In the genomic region with DNA sequence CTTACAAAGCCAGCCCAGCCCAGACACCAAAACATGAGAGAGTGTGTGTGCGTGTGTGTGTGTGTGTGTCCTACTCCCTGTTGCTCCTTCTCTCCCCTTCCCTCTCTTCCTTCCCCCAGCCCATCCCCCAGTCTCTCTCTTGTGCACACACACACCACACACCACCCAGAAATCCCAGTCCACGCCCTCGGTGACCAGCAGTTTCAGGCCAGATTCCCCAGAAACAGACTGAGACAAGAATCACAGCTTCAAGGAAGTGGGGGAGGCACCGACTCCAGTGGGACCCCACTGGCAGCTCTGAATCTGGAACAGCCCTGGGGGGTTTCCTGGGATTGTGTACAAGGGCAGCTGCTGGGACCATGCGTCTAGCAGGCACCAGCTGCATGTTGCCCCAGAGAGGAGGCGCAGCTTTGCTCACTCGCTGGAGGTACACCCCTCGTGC, we compare ENCODE assay signal across 12 cellular contexts.
A peak's percentile ranks its signal among the peaks of the same experiment; 100 is the strongest.
DNase-seq lines count a peak whose midpoint lies in the region; ATAC-seq and TF ChIP-seq lines count a peak whose summit lies in the region.
"Had no signal": no experiment of that assay in that cellular context is flagged by ENCODE, and none has a peak within 500 bp of the region (broad histone marks: within the 10 kb centered on the region; RNA-seq: fewer than 3 reads in every experiment).

No MANE protein-coding gene starts in this region.

- H2BK5ac ChIP-seq in neuronal stem cell (ENCODE audit: low read length) = no peak overlapping the region

- intact Hi-C loops in esophagus squamous epithelium (cut with DNase I) = no loop called here

- no peak overlapping the region for H3K4me3 ChIP-seq in Peyer's patch
- no peak overlapping the region for H3K4me3 ChIP-seq in esophagus squamous epithelium
- no peak overlapping the region for H3K4me3 ChIP-seq in neuronal stem cell (ENCODE audit: low read length in 2 of 2)
- H3K4me3 ChIP-seq in SJCRH30 = no peak overlapping the region
- H3K4me3 ChIP-seq: dorsolateral prefrontal cortex had no signal

- no peak for ATAC-seq in GM21825 (IDR thresholded peaks at IDR 0.05; ENCODE audit: unreplicated experiment)
- ATAC-seq in GM18502 (IDR thresholded peaks at IDR 0.05; ENCODE audit: poor library complexity, unreplicated experiment) = no peak
- ATAC-seq in HG03565 (IDR thresholded peaks at IDR 0.05; ENCODE audit: unreplicated experiment) = no peak

- H3K14ac ChIP-seq in neuronal stem cell (ENCODE audit: low read length) = no peak overlapping the region

- H4K91ac ChIP-seq in neuronal stem cell (ENCODE audit: low read depth, low read length, poor library complexity) = no peak overlapping the region

- no peak overlapping the region for H2AFZ ChIP-seq in neuronal stem cell (ENCODE audit: low read length)

- H3K9ac ChIP-seq in neuronal stem cell (ENCODE audit: low read depth, low read length, poor library complexity) = no peak overlapping the region

- 34 to 48% methylated on average over 4 to 5 of the region's 8 CpGs for WGBS in esophagus squamous epithelium, 2 donors
- no CpG with 5 or more reads among the region's 8 CpGs for WGBS in neuronal stem cell (ENCODE audit: extremely low coverage in 2 of 2, insufficient read length in 2 of 2, insufficient replicate concordance in 1 of 2), 2 donors

- H3K18ac ChIP-seq in neuronal stem cell (ENCODE audit: low read length) = peak overlapping the region; percentile 59

- H3K36me3 ChIP-seq in Peyer's patch (no peaks in the 10 kb centered on the region), esophagus squamous epithelium (no peaks in the 10 kb centered on the region), neuronal stem cell (replicated peaks in 1 of 2; ENCODE audit: control insufficient read depth in 2 of 2, insufficient read depth in 2 of 2, low read length in 2 of 2) (no peaks in the 10 kb centered on the region), SJCRH30 (no peaks in the 10 kb centered on the region)
- H3K36me3 ChIP-seq: WERI-Rb-1 had no signal

- TF ChIP-seq CTCF in Peyer's patch (IDR thresholded peaks at IDR 0.05) (no peak), esophagus squamous epithelium (IDR thresholded peaks at IDR 0.05) (no peak)

- H2BK15ac ChIP-seq in neuronal stem cell (ENCODE audit: low read length) = no peak overlapping the region

- H3K79me1 ChIP-seq in neuronal stem cell (ENCODE audit: low read depth, low read length) = no peaks in the 10 kb centered on the region

- H2BK12ac ChIP-seq in neuronal stem cell (ENCODE audit: low read length) = no peak overlapping the region

- no peak overlapping the region for H3K4ac ChIP-seq in neuronal stem cell (ENCODE audit: low read length)

- no peaks in the 10 kb centered on the region for H3K27me3 ChIP-seq in Peyer's patch
- no peaks in the 10 kb centered on the region for H3K27me3 ChIP-seq in esophagus squamous epithelium
- no peaks in the 10 kb centered on the region for H3K27me3 ChIP-seq in neuronal stem cell (ENCODE audit: control insufficient read depth in 3 of 3, insufficient read depth in 3 of 3, low read depth in 1 of 3, low read length in 3 of 3)
- no peaks in the 10 kb centered on the region for H3K27me3 ChIP-seq in SJCRH30
- H3K27me3 ChIP-seq: dorsolateral prefrontal cortex had no signal

- TF ChIP-seq POLR2A in Peyer's patch (IDR thresholded peaks at IDR 0.05) (no peak), esophagus squamous epithelium (IDR thresholded peaks at IDR 0.05) (no peak)

- no peak overlapping the region for H4K8ac ChIP-seq in neuronal stem cell (ENCODE audit: low read depth, low read length)

- H3K27ac ChIP-seq in Peyer's patch (peak overlapping the region in 2 of 4 donors; percentile 13 to 45), esophagus squamous epithelium (peak overlapping the region; percentile 68 to 85 (median 78)), neuronal stem cell (replicated peaks; ENCODE audit: low read length) (no peak overlapping the region), SJCRH30 (no peak overlapping the region)
- H3K27ac ChIP-seq: WERI-Rb-1 had no signal

- H3K9me3 ChIP-seq in Peyer's patch (peaks cover 0 to 5% (median 2%) of the 10 kb centered on the region in 4 donors), esophagus squamous epithelium (peaks cover 0 to 5% (median 3%) of the 10 kb centered on the region in 3 donors), neuronal stem cell (replicated peaks in 1 of 2; ENCODE audit: control insufficient read depth in 2 of 2, insufficient read depth in 1 of 2, low read depth in 1 of 2, low read length in 2 of 2) (peaks cover 3 to 16% of the 10 kb centered on the region in 2 donors), SJCRH30 (replicated peaks) (no peaks in the 10 kb centered on the region)

- no peak overlapping the region for H3K4me2 ChIP-seq in neuronal stem cell (ENCODE audit: insufficient read depth, low read length, poor library complexity, severe bottlenecking)

- H3K4me1 ChIP-seq in Peyer's patch (peaks cover 0 to 6% (median 0%) of the 10 kb centered on the region in 4 donors), esophagus squamous epithelium (peaks cover 9 to 18% (median 17%) of the 10 kb centered on the region in 3 donors), neuronal stem cell (ENCODE audit: control insufficient read depth in 2 of 2, insufficient read depth in 1 of 2, low read depth in 1 of 2, low read length in 2 of 2) (no peaks in the 10 kb centered on the region), SJCRH30 (no peaks in the 10 kb centered on the region)

- DNase-seq in CMK (ENCODE audit: low read depth) = peak; percentile 58
- peak in 2 of 3 donors; percentile 44 for DNase-seq in Peyer's patch
- no peak for DNase-seq in esophagus squamous epithelium (lab: John Stamatoyannopoulos, UW)
- no peak for DNase-seq in neuronal stem cell (ENCODE audit: low spot score)
- no peak for DNase-seq in SJCRH30
- DNase-seq: natural killer cell, NCI-H1417 treated with DMSO at 0.1 percent for 48 hours, WERI-Rb-1 had no signal

- peak overlapping the region; percentile 36 for H3K23ac ChIP-seq in neuronal stem cell (ENCODE audit: low read depth, low read length, poor library complexity)

- no peak overlapping the region for H2AK5ac ChIP-seq in neuronal stem cell (ENCODE audit: low read depth, low read length)

- no peak overlapping the region for H2BK120ac ChIP-seq in neuronal stem cell (ENCODE audit: low read depth, low read length)

Comparison
In these comparisons a context has a peak if more than half of its experiments do, and no peak if none do; other contexts are left out.
1. DNase-seq: peak in CMK (single experiment) and Peyer's patch (2 of 3); none in esophagus squamous epithelium (single experiment), neuronal stem cell (single experiment) and SJCRH30 (0 of 2).
2. H3K27ac ChIP-seq: peak in esophagus squamous epithelium (4 of 4); none in neuronal stem cell (single experiment) and SJCRH30 (single experiment).